8 cellular contexts compared by ENCODE assay signal in genomic region chr2:177254433-177255226, GRCh38. TPM values are rescaled to one million over a fixed set of nuclear protein-coding genes. Genes with fewer than 3 reads are reported as not detected.
DNase-seq lines count a peak whose midpoint lies in the region; ATAC-seq, FAIRE-seq and TF ChIP-seq lines count a peak whose summit lies in the region.

No MANE protein-coding gene starts in this region.

- no peaks in the 10 kb centered on the region for H3K9me3 ChIP-seq in mucosa of descending colon

- peaks cover 85% of the 10 kb centered on the region for H3K36me3 Mint-ChIP-seq in dendritic cell treated with granulocyte-macrophage colony-stimulating factor and Interleukin-4, amounts not matched to agents 40 ng/mL and 50 ng/mL, for 4 days (ENCODE audit: low read depth)

- DNase-seq in G401 (ENCODE audit: low spot score) (peak; percentile 28), NCI-H748 treated with DMSO at 0.1 percent for 48 hours (lab: John Stamatoyannopoulos, UW) (peak; percentile 50), mucosa of descending colon (peak; percentile 79 to 87 (median 84)), GM12891 (ENCODE audit: insufficient read length, low spot score) (no peak), AG08395 (ENCODE audit: low spot score) (no peak)
- DNase-seq in NK-92 treated with Interleukin-12 subunit alpha and Interleukin-12 subunit beta, amount 100 ng/mL, for 24 hours (lab: John Stamatoyannopoulos, UW): no peak

- in situ Hi-C loops in G401 (cut with HindIII; ENCODE audit: low sequenced_read_pairs): no loop called here

- H3K27me3 Mint-ChIP-seq in dendritic cell treated with granulocyte-macrophage colony-stimulating factor and Interleukin-4, amounts not matched to agents 40 ng/mL and 50 ng/mL, for 4 days: no peaks in the 10 kb centered on the region

- H3K36me3 ChIP-seq in mucosa of descending colon (ENCODE audit: low read depth): no peaks in the 10 kb centered on the region

- H3K27ac Mint-ChIP-seq in dendritic cell treated with granulocyte-macrophage colony-stimulating factor and Interleukin-4, amounts not matched to agents 40 ng/mL and 50 ng/mL, for 4 days: peak overlapping the region; percentile 55

- H3K4me1 ChIP-seq in mucosa of descending colon (ENCODE audit: low read depth): peaks cover 70% of the 10 kb centered on the region

- intact Hi-C loops in dendritic cell treated with granulocyte-macrophage colony-stimulating factor and Interleukin-4, amounts not matched to agents 40 ng/mL and 50 ng/mL, for 4 days (cut with micrococcal nuclease): loop anchor here (10.0 kb wide), 1 partner anchor 140 kb away; the partner anchor contains the start of gene AGPS
- intact Hi-C loops in mucosa of descending colon (cut with DNase I, micrococcal nuclease): no loop called here

- no peak for TF ChIP-seq POLR2A in GM12891 (IDR thresholded peaks at IDR 0.05; ENCODE audit: low read depth, low read length)

- no peaks in the 10 kb centered on the region for H3K9me3 Mint-ChIP-seq in dendritic cell treated with granulocyte-macrophage colony-stimulating factor and Interleukin-4, amounts not matched to agents 40 ng/mL and 50 ng/mL, for 4 days

- H3K4me3 ChIP-seq in mucosa of descending colon: no peak overlapping the region

- ATAC-seq in mucosa of descending colon (peak; percentile 83), GM19351 (IDR thresholded peaks at IDR 0.05; ENCODE audit: unreplicated experiment) (no peak)

- no peak for FAIRE-seq in GM12891 (lab: Jason Lieb, UNC)

- H3K4me3 Mint-ChIP-seq in dendritic cell treated with granulocyte-macrophage colony-stimulating factor and Interleukin-4, amounts not matched to agents 40 ng/mL and 50 ng/mL, for 4 days: no peak overlapping the region

- TF ChIP-seq CTCF in mucosa of descending colon (IDR thresholded peaks at IDR 0.05): peak; percentile 44

- H3K4me1 Mint-ChIP-seq in dendritic cell treated with granulocyte-macrophage colony-stimulating factor and Interleukin-4, amounts not matched to agents 40 ng/mL and 50 ng/mL, for 4 days (ENCODE audit: low read depth): peaks cover 85% of the 10 kb centered on the region

TF ChIP-seq in GM12891, 5 proteins besides CTCF, POLR2A, EP300 and RAD21:
- TF ChIP-seq POU2F2 (IDR thresholded peaks at IDR 0.05; ENCODE audit: low read depth, low read length): no peak

RNA-seq across cellular contexts. Expression of gene NFE2L2, which starts 9.9 kb away (rescaled TPM):
- 60.8 and 67.9 TPM in 2 replicates for total RNA-seq in G401 (2014; rRNA removed; shearing (Covaris generic))
- total RNA-seq in mucosa of descending colon: 100 to 1,000 TPM in 1 of 3 donors, 10 to 100 TPM in 2; 84.3 to 105 (median 99.1) TPM
- polyA plus RNA-seq in GM12891 (2012; ENCODE audit: low read depth, missing spikeins): 15.0 TPM

RNA-seq across cellular contexts. Expression of gene HNRNPA3, which starts 42.0 kb away (rescaled TPM):
- 30.9 and 48.1 TPM in 2 replicates for total RNA-seq in G401 (2014; rRNA removed; shearing (Covaris generic))
- total RNA-seq in mucosa of descending colon: 100 to 1,000 TPM; 133 to 169 (median 151) TPM
- polyA plus RNA-seq in GM12891 (2012; ENCODE audit: low read depth, missing spikeins): 339 TPM

Comparison
In these comparisons a context has a peak if more than half of its experiments do, and no peak if none do; other contexts are left out.
1. DNase-seq: peak in G401 (single experiment), NCI-H748 treated with DMSO at 0.1 percent for 48 hours (single experiment) and mucosa of descending colon (3 of 3); none in GM12891 (single experiment), NK-92 treated with Interleukin-12 subunit alpha and Interleukin-12 subunit beta, amount 100 ng/mL, for 24 hours (single experiment) and AG08395 (single experiment).